Comparison of ENCODE assay signal across 6 cellular contexts in genomic region chr1:153597206-153597605, GRCh38. TPM values are rescaled to one million over a fixed set of nuclear protein-coding genes. Genes with fewer than 3 reads are reported as not detected.
A peak's percentile ranks its signal among the peaks of the same experiment; 100 is the strongest.
DNase-seq lines count a peak whose midpoint lies in the region; ATAC-seq lines count a peak whose summit lies in the region.

No MANE protein-coding gene starts in this region.

- H3K4me1 Mint-ChIP-seq in activated T-helper 17 cell treated with anti-CD3 and anti-CD28 coated beads, Interleukin-2, amount 50 U/mL, for 72 hours: peaks cover 20% of the 10 kb centered on the region

- H3K27me3 Mint-ChIP-seq in activated T-helper 17 cell treated with anti-CD3 and anti-CD28 coated beads, Interleukin-2, amount 50 U/mL, for 72 hours: no peaks in the 10 kb centered on the region

- H3K27ac Mint-ChIP-seq in activated T-helper 17 cell treated with anti-CD3 and anti-CD28 coated beads, Interleukin-2, amount 50 U/mL, for 72 hours: peak overlapping the region; percentile 86

- ATAC-seq in activated T-helper 17 cell treated with anti-CD3 and anti-CD28 coated beads, Interleukin-2, amount 50 U/mL, for 72 hours (replicated peaks): peak; percentile 100
- ATAC-seq in HG02571 (IDR thresholded peaks at IDR 0.05; ENCODE audit: unreplicated experiment): no peak

- peak; percentile 36 for DNase-seq in NOMO-1 treated with DMSO at 0.1 percent for 48 hours (lab: John Stamatoyannopoulos, UW; ENCODE audit: unreplicated experiment)
- no peak for DNase-seq in NOMO-1 treated with dmso at 0.1 percent for 144 hours (lab: John Stamatoyannopoulos, UW; ENCODE audit: unreplicated experiment)
- peak; percentile 74 for DNase-seq in renal cortical epithelial cell (ENCODE audit: low read depth)
- DNase-seq in 8988T: no peak

- H3K36me3 Mint-ChIP-seq in activated T-helper 17 cell treated with anti-CD3 and anti-CD28 coated beads, Interleukin-2, amount 50 U/mL, for 72 hours (ENCODE audit: low read depth): no peaks in the 10 kb centered on the region

- no peaks in the 10 kb centered on the region for H3K9me3 Mint-ChIP-seq in activated T-helper 17 cell treated with anti-CD3 and anti-CD28 coated beads, Interleukin-2, amount 50 U/mL, for 72 hours

- H3K4me3 Mint-ChIP-seq in activated T-helper 17 cell treated with anti-CD3 and anti-CD28 coated beads, Interleukin-2, amount 50 U/mL, for 72 hours: peak overlapping the region; percentile 70

RNA-seq across cellular contexts. Expression of gene S100A16, which starts 15.7 kb away (rescaled TPM):
- not detected for total RNA-seq in activated T-helper 17 cell treated with anti-CD3 and anti-CD28 coated beads, Interleukin-2, amount 50 U/mL, for 72 hours
- total RNA-seq in renal cortical epithelial cell: 406 and 1,037 TPM in 2 replicates

RNA-seq across cellular contexts. Expression of gene S100A14, which starts 18.9 kb away (rescaled TPM):
- total RNA-seq in activated T-helper 17 cell treated with anti-CD3 and anti-CD28 coated beads, Interleukin-2, amount 50 U/mL, for 72 hours: under 1 TPM in 1 of 2 donors, not detected in 1; 0.71 TPM
- 1.0 and 52.3 TPM in 2 replicates for total RNA-seq in renal cortical epithelial cell

RNA-seq across cellular contexts. Expression of gene S100A13, which starts 30.1 kb away (rescaled TPM):
- 1 to 10 TPM; 6.8 to 7.9 TPM for total RNA-seq in activated T-helper 17 cell treated with anti-CD3 and anti-CD28 coated beads, Interleukin-2, amount 50 U/mL, for 72 hours
- total RNA-seq in renal cortical epithelial cell: 95.6 and 246 TPM in 2 replicates

RNA-seq across cellular contexts. Expression of gene S100A1, which starts 31.0 kb away (rescaled TPM):
- not detected for total RNA-seq in activated T-helper 17 cell treated with anti-CD3 and anti-CD28 coated beads, Interleukin-2, amount 50 U/mL, for 72 hours
- 9.7 and 13.9 TPM in 2 replicates for total RNA-seq in renal cortical epithelial cell

RNA-seq across cellular contexts. Expression of gene S100A2, which starts 31.6 kb away (rescaled TPM):
- 10 to 100 TPM; 10.1 to 10.7 TPM for total RNA-seq in activated T-helper 17 cell treated with anti-CD3 and anti-CD28 coated beads, Interleukin-2, amount 50 U/mL, for 72 hours
- 37.9 and 392 TPM in 2 replicates for total RNA-seq in renal cortical epithelial cell

Comparison
In these comparisons a context has a peak if more than half of its experiments do, and no peak if none do; other contexts are left out.
1. DNase-seq: peak in NOMO-1 treated with DMSO at 0.1 percent for 48 hours (single experiment) and renal cortical epithelial cell (single experiment); none in NOMO-1 treated with dmso at 0.1 percent for 144 hours (single experiment) and 8988T (single experiment).
2. RNA of gene S100A16, which starts 15.7 kb away (total RNA-seq): 406 to 1,037 TPM in renal cortical epithelial cell; not detected in activated T-helper 17 cell treated with anti-CD3 and anti-CD28 coated beads, Interleukin-2, amount 50 U/mL, for 72 hours; every median in the first group is over 100 times any median in the second.
3. RNA of gene S100A13, which starts 30.1 kb away (total RNA-seq): 95.6 to 246 TPM in renal cortical epithelial cell; 6.8 to 7.9 TPM in activated T-helper 17 cell treated with anti-CD3 and anti-CD28 coated beads, Interleukin-2, amount 50 U/mL, for 72 hours; every median in the first group is over 10 times any median in the second.